ENCODE assay signal across 15 cellular contexts in the genomic region with DNA sequence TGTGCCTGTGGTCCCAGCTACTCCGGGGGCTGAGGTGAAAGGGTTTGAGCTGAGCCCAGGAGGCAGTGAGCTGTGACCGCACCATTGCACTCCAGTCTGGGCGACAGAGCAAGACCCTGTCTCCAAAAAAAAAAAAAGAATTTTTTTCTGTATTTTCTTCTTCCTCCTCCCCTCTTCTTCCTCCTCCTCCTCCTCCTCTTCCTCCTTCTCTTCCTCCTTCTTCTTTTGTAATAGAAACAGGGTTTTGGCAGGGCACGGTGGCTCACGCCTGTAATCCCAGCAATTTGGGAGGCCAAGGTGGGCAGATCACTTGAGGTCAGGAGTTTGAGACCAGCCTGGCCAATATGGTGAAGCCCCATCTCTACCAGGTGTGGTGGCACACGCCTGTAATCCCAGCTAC. TPM values are rescaled to one million over a fixed set of nuclear protein-coding genes. Genes with fewer than 3 reads are reported as not detected.
"Had no signal": no experiment of that assay in that cellular context is flagged by ENCODE, and none has a peak within 500 bp of the region (broad histone marks: within the 10 kb centered on the region; RNA-seq: fewer than 3 reads in every experiment).

No MANE protein-coding gene starts in this region.

RNA-seq across cellular contexts. Expression of a gene that starts 14.4 kb away (rescaled TPM):
- total RNA-seq: chondrocyte, dermis microvascular lymphatic vessel endothelial cell, gastrocnemius medialis, glomerular endothelial cell, left ventricle myocardium superior, lung microvascular endothelial cell, mononuclear cell had no signal

RNA-seq across cellular contexts. Expression of a gene that starts 56.4 kb away (rescaled TPM):
- total RNA-seq: colonic mucosa, dermis microvascular lymphatic vessel endothelial cell, esophagus mucosa, esophagus squamous epithelium, gastrocnemius medialis, glomerular endothelial cell, heart right ventricle, kidney epithelial cell, left cardiac atrium, left lung, left ventricle myocardium superior, lower lobe of right lung, lung microvascular endothelial cell had no signal
- polyA plus RNA-seq: heart right ventricle had no signal
